ENCODE assay signal across 8 cellular contexts in genomic region chr5:138331449-138332368, GRCh38. TPM values are rescaled to one million over a fixed set of nuclear protein-coding genes. Genes with fewer than 3 reads are reported as not detected.
A peak's percentile ranks its signal among the peaks of the same experiment; 100 is the strongest.
DNase-seq lines count a peak whose midpoint lies in the region; ATAC-seq, FAIRE-seq and TF ChIP-seq lines count a peak whose summit lies in the region.

TSS of gene CDC25C (minus strand) at chr5:138331804. CDS start at chr5:138331180, 624 bp downstream.

- H3K27me3 ChIP-seq in AG04450 (ENCODE audit: control insufficient read depth, insufficient read depth, low read length) (no peaks in the 10 kb centered on the region), bronchial epithelial cell (ENCODE audit: control insufficient read depth, insufficient read depth, low read length) (no peaks in the 10 kb centered on the region), iPS-20b (ENCODE audit: insufficient read depth, low read length) (no peaks in the 10 kb centered on the region)

- H3K27ac ChIP-seq in AG04450 (ENCODE audit: low read depth, low read length) (peak within 1 kb of the TSS; percentile 52), VCaP (peak within 1 kb of the TSS; percentile 70), iPS-20b (ENCODE audit: low read length) (peak within 1 kb of the TSS; percentile 19), skin epidermis (peak within 1 kb of the TSS in 2 of 21 experiments; percentile 25 to 46)

- CTCF ChIA-PET in AG04450 (lab: Charles Lee) = interaction anchor here (2.7 kb wide), 1 partner anchor 21 kb away, joined by 29 read pairs; the partner anchor contains the start of gene KDM3B

- H3K9ac ChIP-seq in iPS-20b (ENCODE audit: low read depth, low read length) = peak within 1 kb of the TSS; percentile 89

- H3K4me3 ChIP-seq in AG04450 (ENCODE audit: low read depth, low read length) (peak within 1 kb of the TSS; percentile 87), bronchial epithelial cell (ENCODE audit: low read depth, low read length) (peak within 1 kb of the TSS; percentile 49), iPS-20b (ENCODE audit: low read length) (peak within 1 kb of the TSS; percentile 79), skin epidermis (peak within 1 kb of the TSS; percentile 33 to 58 (median 52))

- TF ChIP-seq CTCF in AG04450 (IDR thresholded peaks at IDR 0.05; ENCODE audit: low read depth, low read length) (no peak), VCaP (conservative IDR thresholded peaks at IDR 0.05) (no peak), bronchial epithelial cell (IDR thresholded peaks at IDR 0.05; ENCODE audit: insufficient read depth, low read length, severe bottlenecking) (no peak)

- no peaks in the 10 kb centered on the region for H3K36me3 ChIP-seq in bronchial epithelial cell (ENCODE audit: control insufficient read depth, insufficient read depth, low read length)
- H3K36me3 ChIP-seq in iPS-20b (ENCODE audit: insufficient read depth, low read depth, low read length) = peaks cover 7% of the 10 kb centered on the region; the same call in 1 of the 2 replicates

- no peaks in the 10 kb centered on the region for H3K4me1 ChIP-seq in iPS-20b (ENCODE audit: insufficient read depth, low read length)

- no peak for FAIRE-seq in bronchial epithelial cell (lab: Jason Lieb, UNC)

- POLR2A ChIA-PET in AG04450 (lab: Yijun Ruan, JAX) = interaction anchor here (0.6 to 1.3 kb wide), 2 partner anchors 22 to 961 kb away, joined by 6 to 14 read pairs; partner anchors contain the start of gene KDM3B

- ATAC-seq in GM18907 (IDR thresholded peaks at IDR 0.05; ENCODE audit: unreplicated experiment) (peak; percentile 98), HG03139 (IDR thresholded peaks at IDR 0.05; ENCODE audit: unreplicated experiment) (peak; percentile 98)

- DNase-seq in AG04450 (ENCODE audit: low read depth, low spot score) (peak; percentile 99), NCI-H2196 treated with DMSO at 0.1 percent for 48 hours (lab: John Stamatoyannopoulos, UW; ENCODE audit: unreplicated experiment) (peak; percentile 99), bronchial epithelial cell (ENCODE audit: low read depth) (peak; percentile 98)

- H3K9me3 ChIP-seq in AG04450 (ENCODE audit: control insufficient read depth, insufficient read depth, low read length) = no peaks in the 10 kb centered on the region
- no peaks in the 10 kb centered on the region for H3K9me3 ChIP-seq in iPS-20b (ENCODE audit: insufficient read depth, low read depth, low read length)

RNA-seq across cellular contexts. Expression of gene CDC25C, which starts in this region (rescaled TPM):
- 3.2 and 4.8 TPM in 2 replicates for polyA plus RNA-seq in AG04450 (2011; rRNA removed)
- 1.9 and 2.6 TPM in 2 replicates for polyA minus RNA-seq in AG04450 (2011; rRNA and poly(A)+ RNA removed)
- 0.26 TPM in 2 replicates for total RNA-seq in bronchial epithelial cell

Comparison
In these comparisons a context has a peak if more than half of its experiments do, and no peak if none do; other contexts are left out.
1. Peak in DNase-seq and H3K4me3 ChIP-seq in bronchial epithelial cell; RNA of the gene not detected or under 1 TPM.